Comparison of ENCODE assay signal across 8 cellular contexts in the genomic region with DNA sequence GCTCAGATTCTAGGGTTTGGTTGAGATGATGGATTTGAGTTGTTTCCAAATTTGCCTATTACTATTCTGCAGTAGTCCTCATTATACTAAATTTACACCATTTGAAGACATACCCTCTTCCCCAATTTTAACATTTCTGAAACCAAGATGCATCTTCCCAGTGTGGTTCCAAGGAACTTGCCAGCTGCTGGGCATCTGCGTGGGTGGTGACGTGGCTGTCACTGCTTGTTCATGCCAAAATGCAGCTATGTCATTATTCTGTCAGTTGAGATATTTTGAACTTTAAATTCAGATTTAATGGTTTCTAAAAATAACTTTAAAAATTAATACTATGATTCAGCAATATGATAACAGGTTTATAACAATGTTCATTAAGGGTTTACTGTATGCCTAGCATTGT. TPM values are rescaled to one million over a fixed set of nuclear protein-coding genes. Genes with fewer than 3 reads are reported as not detected.
DNase-seq lines count a peak whose midpoint lies in the region; ATAC-seq and TF ChIP-seq lines count a peak whose summit lies in the region.

No MANE protein-coding gene starts in this region.

- CTCF ChIA-PET in activated CD4-positive, alpha-beta T cell treated with anti-CD3 and anti-CD28 coated beads for 36 hours (lab: Charles Lee) = interaction anchor here (1.0 to 1.7 kb wide), 3 partner anchors 10 to 54 kb away, joined by 3 to 7 read pairs (median 5); a partner anchor contains a TSS
- CTCF ChIA-PET in activated B cell treated with CpG ODN at 0.5 μM for 24 hours (lab: Charles Lee) = interaction anchor here (0.9 to 1.4 kb wide), 3 partner anchors 10 to 54 kb away, joined by 3 to 5 read pairs (median 3); a partner anchor contains a TSS

- H3K4me1 Mint-ChIP-seq in activated CD4-positive, alpha-beta T cell treated with anti-CD3 and anti-CD28 coated beads for 36 hours = peaks cover 21% of the 10 kb centered on the region
- H3K4me1 Mint-ChIP-seq in activated B cell treated with CpG ODN at 0.5 μM for 24 hours = peaks cover 17% of the 10 kb centered on the region
- H3K4me1 Mint-ChIP-seq in stimulated activated naive B cell treated with anti-CD40 and anti-IgM and Interleukin-4, amounts not matched to agents 10 μg/mL and 1 μg/mL and 100 μg/mL, for 72 hours = peaks cover 12 to 19% of the 10 kb centered on the region in 2 donors

- intact Hi-C loops in activated CD4-positive, alpha-beta T cell treated with anti-CD3 and anti-CD28 coated beads for 36 hours (cut with DNase I, micrococcal nuclease) = no loop called here
- intact Hi-C loops in activated B cell treated with CpG ODN at 0.5 μM for 24 hours (cut with micrococcal nuclease) = loop anchor here (10.0 kb wide), 1 partner anchor 217 kb away; a partner anchor contains a TSS

- no peak for DNase-seq in activated CD4-positive, alpha-beta T cell treated with anti-CD3 and anti-CD28 coated beads for 36 hours
- DNase-seq in activated CD4-positive, alpha-beta T cell treated with anti-CD3 and anti-CD28 coated beads for 1 hour = no peak
- DNase-seq in activated B cell treated with CpG ODN at 0.5 μM for 24 hours (no peak), hepatic stellate cell (ENCODE audit: low spot score) (peak; percentile 17), mesenteric fat pad (ENCODE audit: low spot score) (no peak), activated gamma-delta T cell treated with Interleukin-2 at 50 U/mL for 16 hours (no peak)
- no peak for DNase-seq in stimulated activated naive B cell treated with anti-CD40 and anti-IgM and Interleukin-4, amounts not matched to agents 10 μg/mL and 1 μg/mL and 100 μg/mL, for 72 hours

- H3K27me3 Mint-ChIP-seq in activated CD4-positive, alpha-beta T cell treated with anti-CD3 and anti-CD28 coated beads for 36 hours = no peaks in the 10 kb centered on the region
- no peaks in the 10 kb centered on the region for H3K27me3 Mint-ChIP-seq in activated B cell treated with CpG ODN at 0.5 μM for 24 hours
- no peaks in the 10 kb centered on the region for H3K27me3 Mint-ChIP-seq in stimulated activated naive B cell treated with anti-CD40 and anti-IgM and Interleukin-4, amounts not matched to agents 10 μg/mL and 1 μg/mL and 100 μg/mL, for 72 hours

- peak overlapping the region; percentile 76 for H3K27ac Mint-ChIP-seq in activated CD4-positive, alpha-beta T cell treated with anti-CD3 and anti-CD28 coated beads for 36 hours
- H3K27ac Mint-ChIP-seq in activated B cell treated with CpG ODN at 0.5 μM for 24 hours = peak overlapping the region; percentile 87
- H3K27ac Mint-ChIP-seq in stimulated activated naive B cell treated with anti-CD40 and anti-IgM and Interleukin-4, amounts not matched to agents 10 μg/mL and 1 μg/mL and 100 μg/mL, for 72 hours = peak overlapping the region; percentile 76

- ATAC-seq in activated CD4-positive, alpha-beta T cell treated with anti-CD3 and anti-CD28 coated beads for 36 hours = no peak
- ATAC-seq in activated B cell treated with CpG ODN at 0.5 μM for 24 hours (ENCODE audit: low read depth) (no peak), GM19395 (IDR thresholded peaks at IDR 0.05; ENCODE audit: unreplicated experiment) (no peak)
- no peak for ATAC-seq in stimulated activated naive B cell treated with anti-CD40 and anti-IgM and Interleukin-4, amounts not matched to agents 10 μg/mL and 1 μg/mL and 100 μg/mL, for 72 hours (replicated peaks)

- H3K36me3 Mint-ChIP-seq in activated CD4-positive, alpha-beta T cell treated with anti-CD3 and anti-CD28 coated beads for 36 hours (ENCODE audit: low read depth) = peaks cover 44% of the 10 kb centered on the region
- peaks cover 40% of the 10 kb centered on the region for H3K36me3 Mint-ChIP-seq in activated B cell treated with CpG ODN at 0.5 μM for 24 hours (ENCODE audit: low read depth)
- peaks cover 30 to 42% of the 10 kb centered on the region in 2 donors for H3K36me3 Mint-ChIP-seq in stimulated activated naive B cell treated with anti-CD40 and anti-IgM and Interleukin-4, amounts not matched to agents 10 μg/mL and 1 μg/mL and 100 μg/mL, for 72 hours

- POLR2A ChIA-PET in activated CD4-positive, alpha-beta T cell treated with anti-CD3 and anti-CD28 coated beads for 36 hours (lab: Charles Lee) = interaction anchor here (0.6 to 1.2 kb wide), 3 partner anchors 31 to 96 kb away, joined by 3 read pairs; no protein-coding TSS in a partner anchor
- POLR2A ChIA-PET in activated B cell treated with CpG ODN at 0.5 μM for 24 hours (lab: Charles Lee) = interaction anchor here (0.8 to 2.2 kb wide), 7 partner anchors 9 to 221 kb away, joined by 3 to 18 read pairs (median 4); a partner anchor contains a TSS

- peaks cover 28% of the 10 kb centered on the region for H3K9me3 Mint-ChIP-seq in activated CD4-positive, alpha-beta T cell treated with anti-CD3 and anti-CD28 coated beads for 36 hours (ENCODE audit: low read depth)
- peaks cover 12% of the 10 kb centered on the region for H3K9me3 Mint-ChIP-seq in activated B cell treated with CpG ODN at 0.5 μM for 24 hours
- peaks cover 5 to 11% of the 10 kb centered on the region in 2 donors for H3K9me3 Mint-ChIP-seq in stimulated activated naive B cell treated with anti-CD40 and anti-IgM and Interleukin-4, amounts not matched to agents 10 μg/mL and 1 μg/mL and 100 μg/mL, for 72 hours

- no peak for TF ChIP-seq CTCF in activated B cell treated with CpG ODN at 0.5 μM for 24 hours (IDR thresholded peaks at IDR 0.05)

- H3K4me3 Mint-ChIP-seq in activated CD4-positive, alpha-beta T cell treated with anti-CD3 and anti-CD28 coated beads for 36 hours = peak overlapping the region; percentile 80
- H3K4me3 Mint-ChIP-seq in activated B cell treated with CpG ODN at 0.5 μM for 24 hours = peak overlapping the region; percentile 85
- peak overlapping the region; percentile 82 to 85 for H3K4me3 Mint-ChIP-seq in stimulated activated naive B cell treated with anti-CD40 and anti-IgM and Interleukin-4, amounts not matched to agents 10 μg/mL and 1 μg/mL and 100 μg/mL, for 72 hours

RNA-seq across cellular contexts. Expression of a gene that starts 1.2 kb away (rescaled TPM):
- 1 to 10 TPM; 4.6 to 5.4 TPM for total RNA-seq in activated CD4-positive, alpha-beta T cell treated with anti-CD3 and anti-CD28 coated beads for 36 hours
- total RNA-seq in activated B cell treated with CpG ODN at 0.5 μM for 24 hours (4.5 and 5.1 TPM in 2 replicates), mesenteric fat pad (3.0 TPM)

RNA-seq across cellular contexts. Expression of a gene that starts 28.0 kb away (rescaled TPM):
- 1 to 10 TPM; 4.6 to 5.3 TPM for total RNA-seq in activated CD4-positive, alpha-beta T cell treated with anti-CD3 and anti-CD28 coated beads for 36 hours
- total RNA-seq in activated B cell treated with CpG ODN at 0.5 μM for 24 hours (8.9 and 10.4 TPM in 2 replicates), mesenteric fat pad (1.3 TPM)

RNA-seq across cellular contexts. Expression of a gene that starts 30.3 kb away (rescaled TPM):
- total RNA-seq in activated CD4-positive, alpha-beta T cell treated with anti-CD3 and anti-CD28 coated beads for 36 hours = 10 to 100 TPM in 1 of 2 experiments, 1 to 10 TPM in 1; 9.5 to 11.9 TPM
- total RNA-seq in activated B cell treated with CpG ODN at 0.5 μM for 24 hours (11.4 and 13.8 TPM in 2 replicates), mesenteric fat pad (6.3 TPM)

RNA-seq across cellular contexts. Expression of a gene that starts 53.2 kb away (rescaled TPM):
- total RNA-seq in activated CD4-positive, alpha-beta T cell treated with anti-CD3 and anti-CD28 coated beads for 36 hours = 1 to 10 TPM; 4.5 to 6.6 TPM
- 5.0 and 5.4 TPM in 2 replicates for total RNA-seq in activated B cell treated with CpG ODN at 0.5 μM for 24 hours
- total RNA-seq in mesenteric fat pad = 3.7 TPM
